Comparison of ENCODE assay signal across 8 cellular contexts in the genomic region with DNA sequence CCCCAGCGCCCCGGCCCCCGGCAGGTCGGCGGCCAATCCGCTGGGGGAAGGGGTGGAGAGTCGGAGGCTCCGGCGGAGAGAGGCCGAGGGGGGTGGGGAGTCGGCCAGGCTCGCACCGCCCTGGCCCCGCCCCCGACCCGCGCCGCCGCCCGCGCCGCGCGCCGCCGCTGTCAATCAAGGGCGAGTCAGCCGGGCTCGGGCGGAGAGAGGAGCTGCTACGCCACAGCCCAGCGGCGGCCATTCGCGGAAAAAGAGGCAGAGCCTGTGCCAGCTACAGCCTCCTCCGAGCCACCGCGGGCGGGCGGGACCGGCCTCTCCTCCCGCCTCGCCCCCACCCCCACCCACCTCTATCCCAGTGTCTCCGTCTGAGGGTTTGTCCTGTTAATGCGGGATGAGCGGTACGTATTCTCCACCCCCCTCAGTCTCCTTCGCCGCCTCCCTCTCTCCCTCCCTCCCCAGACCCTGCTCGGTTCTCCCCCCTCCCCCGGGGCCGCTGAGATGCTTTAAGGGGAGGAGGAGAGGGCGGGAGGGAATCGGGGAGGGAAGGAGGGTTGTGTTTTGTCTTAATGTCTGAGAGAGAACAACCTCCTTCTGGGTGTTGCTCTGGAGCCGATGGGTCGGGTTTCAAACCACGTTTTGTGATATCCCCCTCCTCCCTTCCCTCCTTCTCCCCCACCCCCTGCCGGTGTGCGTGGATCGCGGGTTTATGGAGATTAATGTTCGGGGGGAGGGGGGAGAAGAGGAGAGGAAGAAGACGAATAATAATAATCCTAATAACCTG. TPM values are rescaled to one million over a fixed set of nuclear protein-coding genes. Genes with fewer than 3 reads are reported as not detected.
DNase-seq lines count a peak whose midpoint lies in the region; ATAC-seq and TF ChIP-seq lines count a peak whose summit lies in the region.

A gene (plus strand): TSS at position 223 of the 781 bp plus-strand sequence. CDS start 169 bp downstream, at position 392.

- no peaks in the 10 kb centered on the region for H3K27me3 ChIP-seq in right cardiac atrium (ENCODE audit: control insufficient read depth, insufficient read depth)
- no peaks in the 10 kb centered on the region for H3K27me3 ChIP-seq in uterus

- WGBS in right cardiac atrium, result under 1% methylated on average over 62 of the region's 63 CpGs

- no peak for TF ChIP-seq CTCF in uterus (IDR thresholded peaks at IDR 0.05)

- intact Hi-C loops in T-helper 2 cell treated with Interferon-gamma antibody and Interleukin-4, amounts not matched to agents 100 ng/mL and 5 ng/mL, for 36 hours (cut with micrococcal nuclease), result loop anchor here (1.0 to 2.0 kb wide), 7 partner anchors 45 to 1586 kb away; a partner anchor contains a TSS
- intact Hi-C loops in right cardiac atrium (cut with DNase I) (no loop called here), uterus (cut with DNase I; ENCODE audit: low total_unique reads) (no loop called here)

- H3K4me1 ChIP-seq in right cardiac atrium (ENCODE audit: control insufficient read depth, insufficient read depth, low read length), result peaks cover 12% of the 10 kb centered on the region
- H3K4me1 ChIP-seq in uterus, result no peaks in the 10 kb centered on the region

- H3K36me3 ChIP-seq in uterus, result no peaks in the 10 kb centered on the region

- DNase-seq in NCI-H1930 (lab: John Stamatoyannopoulos, UW) (peak; percentile 87 to 91), anterior cingulate cortex (lab: John Stamatoyannopoulos, UW) (peak; percentile 62 to 98 (median 95)), right cardiac atrium (peak; percentile 95 to 99 (median 98)), pulmonary artery endothelial cell (ENCODE audit: low read depth, low spot score) (peak; percentile 71), uterus (peak; percentile 94 to 97)

- H3K9me3 ChIP-seq in right cardiac atrium (ENCODE audit: control insufficient read depth, low read length) (no peaks in the 10 kb centered on the region), uterus (no peaks in the 10 kb centered on the region)

- peak within 1 kb of the TSS; percentile 98 for H3K27ac ChIP-seq in right cardiac atrium (ENCODE audit: low read length)
- H3K27ac ChIP-seq in uterus, result peak within 1 kb of the TSS; percentile 97 to 100

- H3K4me3 ChIP-seq in right cardiac atrium (ENCODE audit: low read length) (peak within 1 kb of the TSS; percentile 86), uterus (peak within 1 kb of the TSS; percentile 94 to 98)

- ATAC-seq in GM18505 (IDR thresholded peaks at IDR 0.05; ENCODE audit: unreplicated experiment) (peak; percentile 67), HG02973 (IDR thresholded peaks at IDR 0.05; ENCODE audit: unreplicated experiment) (peak; percentile 67), right cardiac atrium (peak; percentile 94 to 95)

- peak; percentile 62 for TF ChIP-seq POLR2A in GM18505 (IDR thresholded peaks at IDR 0.05; ENCODE audit: borderline replicate concordance, extremely low read depth, insufficient read depth, insufficient read length)
- TF ChIP-seq POLR2A in uterus (IDR thresholded peaks at IDR 0.05), result peak; percentile 68 to 76

RNA-seq across cellular contexts. Expression of the gene that starts here (rescaled TPM):
- total RNA-seq in T-helper 2 cell treated with Interferon-gamma antibody and Interleukin-4, amounts not matched to agents 100 ng/mL and 5 ng/mL, for 36 hours, result 49.1 and 49.3 TPM in 2 replicates
- total RNA-seq in right cardiac atrium, result 10 to 100 TPM in 2 of 4 donors, 1 to 10 TPM in 2; 8.5 to 10.9 (median 10.2) TPM
- polyA plus RNA-seq in right cardiac atrium, result 3.1 TPM
- 5.1 and 7.7 TPM in 2 replicates for total RNA-seq in pulmonary artery endothelial cell
- total RNA-seq in uterus, result 10 to 100 TPM in 3 of 4 donors, 1 to 10 TPM in 1; 6.4 to 21.2 (median 15.3) TPM

Comparison
In these comparisons a context has a peak if more than half of its experiments do, and no peak if none do; other contexts are left out.
1. Peak in every context shown above with its lines: DNase-seq, ATAC-seq, H3K4me3 ChIP-seq and H3K27ac ChIP-seq.